9 cellular contexts compared by ENCODE assay signal in the genomic region with DNA sequence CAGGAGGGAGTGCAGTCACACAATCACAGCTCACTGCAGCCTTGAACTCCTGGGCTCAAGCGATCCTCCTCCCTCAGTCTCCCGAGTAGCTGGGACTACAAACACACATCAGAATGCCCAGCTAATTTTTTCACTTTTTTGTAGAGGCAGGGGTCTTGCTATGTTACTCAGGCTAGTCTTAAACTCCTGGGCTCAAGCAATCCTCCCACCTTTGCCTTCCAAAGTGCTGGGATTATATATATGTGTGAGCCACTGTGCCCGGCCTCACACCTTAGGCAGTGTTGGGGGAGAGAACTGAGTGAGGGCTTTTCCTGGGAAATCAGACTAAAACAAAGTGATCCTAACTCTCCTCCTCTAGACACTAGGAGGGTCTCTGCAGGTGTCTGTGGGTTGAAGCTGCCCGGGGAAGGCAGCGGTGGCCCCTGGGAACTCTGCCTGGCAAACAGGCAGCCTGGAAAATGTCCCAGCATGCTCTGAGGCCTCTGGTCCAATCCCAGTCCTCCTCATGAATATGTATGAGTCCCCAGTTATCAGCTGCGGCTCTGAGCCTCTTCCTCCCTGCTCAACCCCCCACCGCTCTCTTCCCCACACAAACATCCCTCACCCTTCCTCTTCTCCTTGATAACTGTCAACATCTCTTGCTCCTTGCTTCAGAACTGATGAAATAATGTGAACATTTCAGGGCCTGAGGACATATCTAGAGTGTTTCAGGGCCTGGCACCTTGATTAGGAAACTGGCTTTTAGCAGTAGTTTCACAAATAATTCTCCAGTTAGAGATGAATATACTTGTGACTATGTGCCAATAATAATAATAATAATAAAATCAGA. TPM values are rescaled to one million over a fixed set of nuclear protein-coding genes. Genes with fewer than 3 reads are reported as not detected.
DNase-seq lines count a peak whose midpoint lies in the region; ATAC-seq, FAIRE-seq and TF ChIP-seq lines count a peak whose summit lies in the region.
"Had no signal": no experiment of that assay in that cellular context is flagged by ENCODE, and none has a peak within 500 bp of the region (broad histone marks: within the 10 kb centered on the region; RNA-seq: fewer than 3 reads in every experiment).

No MANE protein-coding gene starts in this region.

- H3K9me3 ChIP-seq in heart left ventricle (no peaks in the 10 kb centered on the region), pancreas (no peaks in the 10 kb centered on the region)

- no peak overlapping the region for H3K4me3 Mint-ChIP-seq in activated T-cell treated with anti-CD3 and anti-CD28 coated beads, Interleukin-2, amount 50 U/mL, for 4 hours

- no peaks in the 10 kb centered on the region for H3K27me3 ChIP-seq in heart left ventricle
- no peaks in the 10 kb centered on the region for H3K27me3 ChIP-seq in pancreas

- peak overlapping the region in 7 of 12 donors; percentile 3 to 25 (median 15) for H3K4me3 ChIP-seq in heart left ventricle
- H3K4me3 ChIP-seq in pancreas, result peak overlapping the region in 1 of 4 donors; percentile 6

- ATAC-seq in activated T-cell treated with anti-CD3 and anti-CD28 coated beads, Interleukin-2, amount 50 U/mL, for 4 hours, result peak; percentile 58 to 78
- peak; percentile 62 to 69 for ATAC-seq in activated naive CD4-positive, alpha-beta T cell treated with anti-CD3 and anti-CD28 coated beads, Interleukin-2, amount 50 U/mL, for 72 hours
- peak; percentile 96 to 99 (median 96) for ATAC-seq in heart left ventricle
- peak; percentile 97 to 98 (median 97) for ATAC-seq in pancreas
- ATAC-seq in HG03135 (IDR thresholded peaks at IDR 0.05; ENCODE audit: unreplicated experiment), result no peak

- FAIRE-seq in pancreas (lab: Jason Lieb, UNC), result no peak
- FAIRE-seq: colon had no signal

- peaks cover 10% of the 10 kb centered on the region for H3K4me1 Mint-ChIP-seq in activated T-cell treated with anti-CD3 and anti-CD28 coated beads, Interleukin-2, amount 50 U/mL, for 4 hours (ENCODE audit: low read depth)

- no peaks in the 10 kb centered on the region for H3K36me3 ChIP-seq in heart left ventricle
- no peaks in the 10 kb centered on the region for H3K36me3 ChIP-seq in pancreas

- no peaks in the 10 kb centered on the region for H3K9me3 Mint-ChIP-seq in activated T-cell treated with anti-CD3 and anti-CD28 coated beads, Interleukin-2, amount 50 U/mL, for 4 hours
- no peaks in the 10 kb centered on the region for H3K9me3 Mint-ChIP-seq in activated naive CD4-positive, alpha-beta T cell treated with anti-CD3 and anti-CD28 coated beads, Interleukin-2, amount 50 U/mL, for 72 hours

- peak in 1 of 2 donors; percentile 46 for TF ChIP-seq POLR2A in heart left ventricle (IDR thresholded peaks at IDR 0.05)

- H3K27ac ChIP-seq in heart left ventricle (peak overlapping the region; percentile 47 to 87 (median 80)), pancreas (peak overlapping the region in 2 of 4 donors; percentile 45 to 50)

- H3K4me1 ChIP-seq in heart left ventricle (peaks cover 0 to 19% (median 14%) of the 10 kb centered on the region in 12 donors), pancreas (peaks cover 0 to 6% (median 0%) of the 10 kb centered on the region in 3 donors)

- no peaks in the 10 kb centered on the region for H3K36me3 Mint-ChIP-seq in activated T-cell treated with anti-CD3 and anti-CD28 coated beads, Interleukin-2, amount 50 U/mL, for 4 hours (ENCODE audit: insufficient read depth)
- no peaks in the 10 kb centered on the region for H3K36me3 Mint-ChIP-seq in activated naive CD4-positive, alpha-beta T cell treated with anti-CD3 and anti-CD28 coated beads, Interleukin-2, amount 50 U/mL, for 72 hours

- peak overlapping the region in 1 of 2 donors; percentile 79 for H3K27ac Mint-ChIP-seq in activated naive CD4-positive, alpha-beta T cell treated with anti-CD3 and anti-CD28 coated beads, Interleukin-2, amount 50 U/mL, for 72 hours

- H3K27me3 Mint-ChIP-seq in activated T-cell treated with anti-CD3 and anti-CD28 coated beads, Interleukin-2, amount 50 U/mL, for 4 hours (ENCODE audit: low read depth), result peaks cover 3% of the 10 kb centered on the region

- no peak for DNase-seq in activated T-cell treated with anti-CD3 and anti-CD28 coated beads, Interleukin-2, amount 50 U/mL, for 4 hours
- no peak for DNase-seq in activated T-cell treated with anti-CD3 and anti-CD28 coated beads, Interleukin-2, amount 50 U/mL, for 1 hour
- peak; percentile 88 for DNase-seq in NCI-H2227 treated with DMSO at 0.1 percent for 48 hours (lab: John Stamatoyannopoulos, UW)
- no peak for DNase-seq in activated naive CD4-positive, alpha-beta T cell treated with anti-CD3 and anti-CD28 coated beads, Interleukin-2, amount 50 U/mL, for 72 hours (ENCODE audit: low spot score in 2 of 2)
- DNase-seq in heart left ventricle, result peak; percentile 79 to 87 (median 81)
- DNase-seq in pancreas, result peak; percentile 64 to 78 (median 75)
- DNase-seq in RPMI8226, result no peak

- 32 to 46% (median 38%) methylated on average over 7 of the region's 7 CpGs for WGBS in heart left ventricle, 4 donors
- whole genome bisulfite sequencing in pancreas, 2 donors, result 32 to 36% methylated on average over 7 of the region's 7 CpGs

- intact Hi-C loops in heart left ventricle (cut with DNase I) (no loop called here), pancreas (cut with DNase I) (no loop called here)

- TF ChIP-seq CTCF in heart left ventricle (IDR thresholded peaks at IDR 0.05) (no peak), pancreas (IDR thresholded peaks at IDR 0.05) (no peak)

RNA-seq across cellular contexts. Expression of a gene that starts 7.9 kb away (rescaled TPM):
- 10 to 100 TPM; 60.1 to 67.5 (median 60.5) TPM for total RNA-seq in activated T-cell treated with anti-CD3 and anti-CD28 coated beads, Interleukin-2, amount 50 U/mL, for 4 hours
- total RNA-seq in activated naive CD4-positive, alpha-beta T cell treated with anti-CD3 and anti-CD28 coated beads, Interleukin-2, amount 50 U/mL, for 72 hours, result 10 to 100 TPM; 61.2 to 63.5 TPM
- 10 to 100 TPM in 8 of 9 donors, 1 to 10 TPM in 1; 9.1 to 25.9 (median 18.5) TPM for total RNA-seq in heart left ventricle
- 1 to 10 TPM; 5.0 to 7.7 TPM for polyA plus RNA-seq in heart left ventricle
- total RNA-seq in pancreas, result 10 to 100 TPM in 5 of 6 donors, 1 to 10 TPM in 1; 7.6 to 14.1 (median 12.5) TPM
- 1 to 10 TPM; 5.0 to 7.0 TPM for polyA plus RNA-seq in pancreas

RNA-seq across cellular contexts. Expression of a gene that starts 8.9 kb away (rescaled TPM):
- 10 to 100 TPM; 47.1 to 52.3 (median 49.4) TPM for total RNA-seq in activated T-cell treated with anti-CD3 and anti-CD28 coated beads, Interleukin-2, amount 50 U/mL, for 4 hours
- 10 to 100 TPM; 59.6 to 74.3 TPM for total RNA-seq in activated naive CD4-positive, alpha-beta T cell treated with anti-CD3 and anti-CD28 coated beads, Interleukin-2, amount 50 U/mL, for 72 hours
- total RNA-seq in heart left ventricle (10 to 100 TPM; 17.0 to 84.7 (median 26.4) TPM), pancreas (10 to 100 TPM in 2 of 6 donors, 1 to 10 TPM in 4; 5.9 to 18.2 (median 8.5) TPM)
- polyA plus RNA-seq in heart left ventricle (10 to 100 TPM in 1 of 2 donors, 1 to 10 TPM in 1; 6.7 to 22.3 TPM), pancreas (10 to 100 TPM in 1 of 2 donors, 1 to 10 TPM in 1; 6.4 to 10.2 TPM)

Comparison
In these comparisons a context has a peak if more than half of its experiments do, and no peak if none do; other contexts are left out.
1. DNase-seq: peak in NCI-H2227 treated with DMSO at 0.1 percent for 48 hours (single experiment), heart left ventricle (5 of 5) and pancreas (6 of 6); none in activated T-cell treated with anti-CD3 and anti-CD28 coated beads, Interleukin-2, amount 50 U/mL, for 4 hours (single experiment), activated T-cell treated with anti-CD3 and anti-CD28 coated beads, Interleukin-2, amount 50 U/mL, for 1 hour (single experiment), activated naive CD4-positive, alpha-beta T cell treated with anti-CD3 and anti-CD28 coated beads, Interleukin-2, amount 50 U/mL, for 72 hours (0 of 2) and RPMI8226 (single experiment).